9 cellular contexts compared by ENCODE assay signal in the genomic region with DNA sequence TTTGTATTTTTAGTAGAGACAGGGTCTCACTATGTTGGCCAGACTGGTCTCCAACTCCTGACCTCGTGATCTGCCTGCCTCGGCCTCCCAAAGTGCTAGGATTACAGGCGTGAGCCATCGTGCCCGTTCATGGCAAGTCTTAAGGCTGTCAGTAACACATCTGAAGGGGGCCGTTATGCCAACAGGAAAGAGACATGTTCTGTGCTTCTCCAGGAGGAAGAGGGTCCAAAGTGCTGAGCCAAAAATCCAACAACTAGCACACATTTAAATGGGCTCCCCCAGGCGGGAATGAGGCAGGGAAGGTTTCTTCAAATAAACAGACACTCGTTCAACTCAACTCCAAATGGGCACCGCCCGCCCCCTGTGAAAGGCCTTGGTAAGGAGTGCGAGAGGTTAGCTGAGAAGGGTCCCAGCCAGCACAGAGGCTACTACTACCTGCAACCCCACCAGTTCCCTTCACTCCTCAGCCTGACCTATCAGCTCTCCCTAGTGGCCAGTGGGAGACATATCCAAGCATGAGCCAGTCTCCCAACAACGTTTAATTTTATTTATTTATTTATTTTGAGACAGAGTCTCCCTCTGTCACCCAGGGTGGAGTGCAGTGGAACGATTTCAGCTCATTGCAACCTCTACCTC.
A peak's percentile ranks its signal among the peaks of the same experiment; 100 is the strongest.
DNase-seq lines count a peak whose midpoint lies in the region; ATAC-seq and TF ChIP-seq lines count a peak whose summit lies in the region.
"Had no signal": no experiment of that assay in that cellular context is flagged by ENCODE, and none has a peak within 500 bp of the region (broad histone marks: within the 10 kb centered on the region; RNA-seq: fewer than 3 reads in every experiment).

No MANE protein-coding gene starts in this region.

- DNase-seq in GM10266 (ENCODE audit: extremely low spot score): peak; percentile 50
- DNase-seq in LNCaP clone FGC (ENCODE audit: low read depth): no peak
- DNase-seq in activated naive CD8-positive, alpha-beta T cell treated with anti-CD3 and anti-CD28 coated beads, Interleukin-2, amount 50 U/mL, for 24 hours: no peak
- peak; percentile 29 to 35 for DNase-seq in hippocampal formation (lab: John Stamatoyannopoulos, UW)
- DNase-seq in stimulated activated naive CD8-positive, alpha-beta T cell treated with anti-CD3 and anti-CD28 coated beads, Interleukin-15, amount 100 ng/mL, for 72 hours: peak in 1 of 2 donors; percentile 21
- DNase-seq in NCI-H2081 treated with DMSO at 0.1 percent for 48 hours (lab: John Stamatoyannopoulos, UW): no peak

- H3K4me3 Mint-ChIP-seq in activated naive CD8-positive, alpha-beta T cell treated with anti-CD3 and anti-CD28 coated beads, Interleukin-2, amount 50 U/mL, for 24 hours: no peak overlapping the region
- H3K4me3 Mint-ChIP-seq in stimulated activated naive CD8-positive, alpha-beta T cell treated with anti-CD3 and anti-CD28 coated beads, Interleukin-15, amount 100 ng/mL, for 72 hours: no peak overlapping the region
- H3K4me3 Mint-ChIP-seq: naive thymus-derived CD8-positive, alpha-beta T cell; T-helper 1 cell treated with Interleukin-12 subunit alpha and Interleukin-12 subunit beta and Interleukin-4 antibody, amounts not matched to agents 30 μg/mL and 1 μg/mL, for 36 hours had no signal

- peaks cover 17% of the 10 kb centered on the region for H3K4me1 Mint-ChIP-seq in activated naive CD8-positive, alpha-beta T cell treated with anti-CD3 and anti-CD28 coated beads, Interleukin-2, amount 50 U/mL, for 24 hours
- H3K4me1 Mint-ChIP-seq in stimulated activated naive CD8-positive, alpha-beta T cell treated with anti-CD3 and anti-CD28 coated beads, Interleukin-15, amount 100 ng/mL, for 72 hours: peaks cover 14% of the 10 kb centered on the region

- H3K27ac Mint-ChIP-seq in activated naive CD8-positive, alpha-beta T cell treated with anti-CD3 and anti-CD28 coated beads, Interleukin-2, amount 50 U/mL, for 24 hours: no peak overlapping the region
- peak overlapping the region in 1 of 2 donors; percentile 94 for H3K27ac Mint-ChIP-seq in stimulated activated naive CD8-positive, alpha-beta T cell treated with anti-CD3 and anti-CD28 coated beads, Interleukin-15, amount 100 ng/mL, for 72 hours
- H3K27ac Mint-ChIP-seq: T-helper 1 cell treated with Interleukin-12 subunit alpha and Interleukin-12 subunit beta and Interleukin-4 antibody, amounts not matched to agents 30 μg/mL and 1 μg/mL, for 36 hours had no signal

- no peaks in the 10 kb centered on the region for H3K36me3 Mint-ChIP-seq in activated naive CD8-positive, alpha-beta T cell treated with anti-CD3 and anti-CD28 coated beads, Interleukin-2, amount 50 U/mL, for 24 hours (ENCODE audit: low read depth)
- H3K36me3 Mint-ChIP-seq: naive thymus-derived CD8-positive, alpha-beta T cell had no signal

- TF ChIP-seq CTCF in GM10266 (IDR thresholded peaks at IDR 0.05; ENCODE audit: control insufficient read depth, insufficient read depth, low read depth, missing control alignments) (peak; percentile 46), LNCaP clone FGC (IDR thresholded peaks at IDR 0.05; ENCODE audit: control insufficient read depth, extremely low read depth, insufficient read depth) (peak; percentile 58)

- H3K9me3 Mint-ChIP-seq in activated naive CD8-positive, alpha-beta T cell treated with anti-CD3 and anti-CD28 coated beads, Interleukin-2, amount 50 U/mL, for 24 hours: no peaks in the 10 kb centered on the region
- no peaks in the 10 kb centered on the region for H3K9me3 Mint-ChIP-seq in stimulated activated naive CD8-positive, alpha-beta T cell treated with anti-CD3 and anti-CD28 coated beads, Interleukin-15, amount 100 ng/mL, for 72 hours
- H3K9me3 Mint-ChIP-seq: naive thymus-derived CD8-positive, alpha-beta T cell; T-helper 1 cell treated with Interleukin-12 subunit alpha and Interleukin-12 subunit beta and Interleukin-4 antibody, amounts not matched to agents 30 μg/mL and 1 μg/mL, for 36 hours had no signal

- H3K4me3 ChIP-seq in LNCaP clone FGC (ENCODE audit: low read depth, low read length): no peak overlapping the region

- peak; percentile 66 for ATAC-seq in activated naive CD8-positive, alpha-beta T cell treated with anti-CD3 and anti-CD28 coated beads, Interleukin-2, amount 50 U/mL, for 24 hours
- peak; percentile 73 for ATAC-seq in stimulated activated naive CD8-positive, alpha-beta T cell treated with anti-CD3 and anti-CD28 coated beads, Interleukin-15, amount 100 ng/mL, for 72 hours
- no peak for ATAC-seq in HG03354 (IDR thresholded peaks at IDR 0.05; ENCODE audit: poor library complexity, severe bottlenecking, unreplicated experiment)

- peaks cover 6% of the 10 kb centered on the region for H3K27me3 Mint-ChIP-seq in activated naive CD8-positive, alpha-beta T cell treated with anti-CD3 and anti-CD28 coated beads, Interleukin-2, amount 50 U/mL, for 24 hours
- peaks cover 22% of the 10 kb centered on the region for H3K27me3 Mint-ChIP-seq in stimulated activated naive CD8-positive, alpha-beta T cell treated with anti-CD3 and anti-CD28 coated beads, Interleukin-15, amount 100 ng/mL, for 72 hours

Comparison
In these comparisons a context has a peak if more than half of its experiments do, and no peak if none do; other contexts are left out.
1. DNase-seq: peak in GM10266 (single experiment) and hippocampal formation (2 of 2); none in LNCaP clone FGC (single experiment), activated naive CD8-positive, alpha-beta T cell treated with anti-CD3 and anti-CD28 coated beads, Interleukin-2, amount 50 U/mL, for 24 hours (single experiment) and NCI-H2081 treated with DMSO at 0.1 percent for 48 hours (single experiment).